16 cellular contexts compared by ENCODE assay signal in genomic region chr17:39706921-39707337, GRCh38. TPM values are rescaled to one million over a fixed set of nuclear protein-coding genes. Genes with fewer than 3 reads are reported as not detected.
DNase-seq lines count a peak whose midpoint lies in the region; ATAC-seq and TF ChIP-seq lines count a peak whose summit lies in the region.
"Had no signal": no experiment of that assay in that cellular context is flagged by ENCODE, and none has a peak within 500 bp of the region (broad histone marks: within the 10 kb centered on the region; RNA-seq: fewer than 3 reads in every experiment).

No MANE protein-coding gene starts in this region.

- peak overlapping the region; percentile 33 to 41 for H3K9ac ChIP-seq in duodenal mucosa (ENCODE audit: low read depth in 1 of 2, low read length in 2 of 2)

- no peaks in the 10 kb centered on the region for H3K9me3 Mint-ChIP-seq in CD8-positive, alpha-beta T cell
- H3K9me3 Mint-ChIP-seq in progenitor cell of endocrine pancreas (ENCODE audit: low read depth), result no peaks in the 10 kb centered on the region
- H3K9me3 Mint-ChIP-seq: activated B cell treated with CpG ODN at 0.5 μM for 24 hours; stimulated activated naive CD8-positive, alpha-beta T cell treated with anti-CD3 and anti-CD28 coated beads, Interleukin-15, Interleukin-2, amounts not matched to agents 100 ng/mL and 50 ng/mL, for 24 hours had no signal

- no peak for TF ChIP-seq CTCF in CD8-positive, alpha-beta T cell (IDR thresholded peaks at IDR 0.05)
- no peak for TF ChIP-seq CTCF in progenitor cell of endocrine pancreas (IDR thresholded peaks at IDR 0.05; ENCODE audit: unreplicated experiment)

- POLR2A ChIA-PET in CD8-positive, alpha-beta T cell (lab: Charles Lee), result no interaction called here

- DNase-seq in CD8-positive, alpha-beta T cell, result peak in 1 of 7 experiments; percentile 8
- peak; percentile 37 for DNase-seq in Jurkat, Clone E6-1 (ENCODE audit: low read depth, low spot score)
- DNase-seq in progenitor cell of endocrine pancreas (ENCODE audit: low spot score, unreplicated experiment) (no peak), NCI-H2196 treated with DMSO at 0.1 percent for 48 hours (lab: John Stamatoyannopoulos, UW; ENCODE audit: unreplicated experiment) (no peak)
- DNase-seq: activated B cell treated with CpG ODN at 0.5 μM for 24 hours; activated naive CD4-positive, alpha-beta T cell treated with Interleukin-2 at 50 U/mL for 16 hours; MV-4-11; NCI-H446; Right ventricle myocardium superior; stimulated activated CD4-positive, alpha-beta T cell treated with anti-CD3 and anti-CD28 coated beads, Interleukin-1b, Interleukin-23, amount 100 ng/mL, for 48 hours had no signal

- CTCF ChIA-PET in CD8-positive, alpha-beta T cell (lab: Charles Lee), result interaction anchor here (1.1 to 1.2 kb wide), 2 partner anchors 23 to 28 kb away, joined by 3 to 4 read pairs; partner anchors contain the start of gene MIEN1

- H3K4me3 Mint-ChIP-seq in CD8-positive, alpha-beta T cell, result peak overlapping the region; percentile 48
- no peak overlapping the region for H3K4me3 Mint-ChIP-seq in progenitor cell of endocrine pancreas (ENCODE audit: low read depth)
- H3K4me3 Mint-ChIP-seq: activated B cell treated with CpG ODN at 0.5 μM for 24 hours; stimulated activated naive CD8-positive, alpha-beta T cell treated with anti-CD3 and anti-CD28 coated beads, Interleukin-15, Interleukin-2, amounts not matched to agents 100 ng/mL and 50 ng/mL, for 24 hours had no signal

- peaks cover 12% of the 10 kb centered on the region for H3K4me1 Mint-ChIP-seq in CD8-positive, alpha-beta T cell (ENCODE audit: low read depth)
- H3K4me1 Mint-ChIP-seq in progenitor cell of endocrine pancreas (ENCODE audit: low read depth), result peaks cover 30% of the 10 kb centered on the region

- no peak overlapping the region for H3K27ac ChIP-seq in CD8-positive, alpha-beta T cell (ENCODE audit: low read depth, low read length)
- peak overlapping the region; percentile 70 for H3K27ac ChIP-seq in duodenal mucosa (ENCODE audit: low read depth, low read length)

- peaks cover 33% of the 10 kb centered on the region for H3K4me1 ChIP-seq in CD8-positive, alpha-beta T cell (ENCODE audit: insufficient read depth, low read length)
- H3K4me1 ChIP-seq in duodenal mucosa (ENCODE audit: control insufficient read depth in 1 of 2, insufficient read depth in 2 of 2, low read length in 2 of 2), result peaks cover 52 to 55% of the 10 kb centered on the region in 2 donors

- no peaks in the 10 kb centered on the region for H3K9me3 ChIP-seq in CD8-positive, alpha-beta T cell (ENCODE audit: low read length)
- H3K9me3 ChIP-seq in duodenal mucosa (ENCODE audit: control insufficient read depth in 1 of 2, low read length in 2 of 2), result no peaks in the 10 kb centered on the region

- H3K27ac Mint-ChIP-seq in CD8-positive, alpha-beta T cell, result no peak overlapping the region
- H3K27ac Mint-ChIP-seq in progenitor cell of endocrine pancreas, result peak overlapping the region; percentile 88
- H3K27ac Mint-ChIP-seq: activated B cell treated with CpG ODN at 0.5 μM for 24 hours; stimulated activated naive CD8-positive, alpha-beta T cell treated with anti-CD3 and anti-CD28 coated beads, Interleukin-15, Interleukin-2, amounts not matched to agents 100 ng/mL and 50 ng/mL, for 24 hours had no signal

- H3K36me3 ChIP-seq in CD8-positive, alpha-beta T cell (ENCODE audit: insufficient read depth, low read length), result no peaks in the 10 kb centered on the region
- H3K36me3 ChIP-seq in duodenal mucosa (ENCODE audit: control insufficient read depth in 1 of 2, insufficient read depth in 2 of 2, low read length in 2 of 2), result peaks cover 31 to 47% of the 10 kb centered on the region in 2 donors

- H3K27me3 Mint-ChIP-seq in CD8-positive, alpha-beta T cell (ENCODE audit: low read depth), result no peaks in the 10 kb centered on the region
- H3K27me3 Mint-ChIP-seq in progenitor cell of endocrine pancreas, result no peaks in the 10 kb centered on the region

- H3K36me3 Mint-ChIP-seq in CD8-positive, alpha-beta T cell, result no peaks in the 10 kb centered on the region
- peaks cover 6% of the 10 kb centered on the region for H3K36me3 Mint-ChIP-seq in progenitor cell of endocrine pancreas (ENCODE audit: insufficient read depth)

- ATAC-seq in CD8-positive, alpha-beta T cell, result peak; percentile 61
- ATAC-seq in HG03571 (IDR thresholded peaks at IDR 0.05; ENCODE audit: unreplicated experiment) (no peak), HG03520 (IDR thresholded peaks at IDR 0.05; ENCODE audit: unreplicated experiment) (no peak)
- ATAC-seq: GM12878 had no signal

- intact Hi-C loops in CD8-positive, alpha-beta T cell (cut with DNase I, micrococcal nuclease), result no loop called here

- no peak overlapping the region for H3K4me3 ChIP-seq in CD8-positive, alpha-beta T cell (ENCODE audit: low read depth, low read length)
- H3K4me3 ChIP-seq in Jurkat, Clone E6-1 (ENCODE audit: low read length), result no peak overlapping the region
- H3K4me3 ChIP-seq in duodenal mucosa (ENCODE audit: low read depth in 1 of 2, low read length in 2 of 2), result peak overlapping the region in 1 of 2 donors; percentile 50
- H3K4me3 ChIP-seq: GM12878 had no signal

- H3K27me3 ChIP-seq in CD8-positive, alpha-beta T cell (ENCODE audit: insufficient read depth, low read length), result no peaks in the 10 kb centered on the region
- H3K27me3 ChIP-seq in duodenal mucosa (ENCODE audit: control insufficient read depth in 1 of 2, insufficient read depth in 2 of 2, low read length in 2 of 2), result no peaks in the 10 kb centered on the region

RNA-seq across cellular contexts. Expression of gene ERBB2, which starts 7.1 kb away (rescaled TPM):
- 1 to 10 TPM; 2.6 to 2.9 TPM for total RNA-seq in CD8-positive, alpha-beta T cell
- polyA plus RNA-seq in Jurkat, Clone E6-1 (2012; ENCODE audit: insufficient read depth, insufficient read length), result 1.7 TPM
- total RNA-seq in progenitor cell of endocrine pancreas, result 136 and 152 TPM in 2 replicates

RNA-seq across cellular contexts. Expression of gene PGAP3, which starts 19.1 kb away (rescaled TPM):
- total RNA-seq in CD8-positive, alpha-beta T cell, result 10 to 100 TPM; 20.9 to 22.6 TPM
- polyA plus RNA-seq in Jurkat, Clone E6-1 (2012; ENCODE audit: insufficient read depth, insufficient read length), result 1.6 TPM
- total RNA-seq in progenitor cell of endocrine pancreas, result 38.7 and 40.1 TPM in 2 replicates

RNA-seq across cellular contexts. Expression of gene MIEN1, which starts 23.4 kb away (rescaled TPM):
- total RNA-seq in CD8-positive, alpha-beta T cell, result 10 to 100 TPM; 29.5 to 30.1 TPM
- polyA plus RNA-seq in Jurkat, Clone E6-1 (2012; ENCODE audit: insufficient read depth, insufficient read length), result 93.5 TPM
- 43.4 and 48.0 TPM in 2 replicates for total RNA-seq in progenitor cell of endocrine pancreas

RNA-seq across cellular contexts. Expression of gene GRB7, which starts 30.8 kb away (rescaled TPM):
- total RNA-seq in CD8-positive, alpha-beta T cell, result not detected
- polyA plus RNA-seq in Jurkat, Clone E6-1 (2012; ENCODE audit: insufficient read depth, insufficient read length), result not detected
- 28.8 and 29.9 TPM in 2 replicates for total RNA-seq in progenitor cell of endocrine pancreas
- total RNA-seq: dermis microvascular lymphatic vessel endothelial cell had no signal

RNA-seq across cellular contexts. Expression of gene PNMT, which starts 38.7 kb away (rescaled TPM):
- total RNA-seq in CD8-positive, alpha-beta T cell, result under 1 TPM in 1 of 2 experiments, not detected in 1; 0.43 TPM
- polyA plus RNA-seq in Jurkat, Clone E6-1 (2012; ENCODE audit: insufficient read depth, insufficient read length), result not detected
- 2.5 and 3.1 TPM in 2 replicates for total RNA-seq in progenitor cell of endocrine pancreas
- total RNA-seq: activated B cell treated with CpG ODN at 0.5 μM for 24 hours, GM12878 had no signal
- polyA plus RNA-seq: GM12878 had no signal

Comparison
In these comparisons a context has a peak if more than half of its experiments do, and no peak if none do; other contexts are left out.
1. RNA of gene ERBB2, which starts 7.1 kb away (total RNA-seq): 136 to 152 TPM in progenitor cell of endocrine pancreas; 2.6 to 2.9 TPM in CD8-positive, alpha-beta T cell; every median in the first group is over 10 times any median in the second.